ENCODE assay signal across 18 cellular contexts in the genomic region with DNA sequence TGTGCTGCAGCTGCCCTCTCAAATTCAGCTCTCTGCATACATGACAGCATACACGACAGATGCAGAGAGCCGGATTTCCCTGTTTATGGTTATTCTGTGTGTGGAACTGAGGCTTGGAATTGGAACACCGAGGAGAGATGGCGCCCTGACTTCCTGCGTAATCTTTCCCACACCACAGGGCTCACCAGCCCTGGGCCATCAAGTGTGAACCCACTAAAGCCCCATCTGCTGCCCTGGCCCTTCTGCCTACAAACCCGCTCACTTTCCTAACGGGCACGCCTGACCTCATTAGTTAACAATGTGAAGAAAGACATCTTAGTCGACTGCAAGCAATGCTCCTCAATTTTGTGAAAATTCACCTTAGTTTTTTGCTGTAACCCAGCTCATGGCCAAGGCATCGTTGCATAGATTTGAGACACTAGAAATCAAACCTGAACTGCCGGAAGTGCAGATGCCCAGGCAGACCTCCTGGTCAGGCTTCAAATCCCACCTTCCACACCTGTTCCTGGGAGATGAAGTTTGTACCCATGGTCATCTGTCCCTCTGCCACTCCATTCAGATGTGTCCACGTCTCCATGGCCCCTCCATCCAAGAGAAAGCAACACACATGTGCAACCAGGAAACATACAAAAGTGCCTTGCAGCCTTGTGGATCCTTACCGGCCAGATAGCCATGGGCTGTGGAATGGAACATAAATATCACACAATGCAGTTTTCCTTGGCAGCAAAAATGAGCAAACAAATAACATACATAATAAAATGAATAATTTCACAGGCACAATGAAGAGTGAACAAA. TPM values are rescaled to one million over a fixed set of nuclear protein-coding genes. Genes with fewer than 3 reads are reported as not detected.
A peak's percentile ranks its signal among the peaks of the same experiment; 100 is the strongest.
DNase-seq lines count a peak whose midpoint lies in the region; ATAC-seq, FAIRE-seq and TF ChIP-seq lines count a peak whose summit lies in the region.
"Had no signal": no experiment of that assay in that cellular context is flagged by ENCODE, and none has a peak within 500 bp of the region (broad histone marks: within the 10 kb centered on the region; RNA-seq: fewer than 3 reads in every experiment).

No MANE protein-coding gene starts in this region.

- DNase-seq in cardiac septum (ENCODE audit: low spot score) (peak; percentile 67), left cardiac atrium (no peak), glutamatergic neuron (no peak), osteocyte (ENCODE audit: extremely low spot score, unreplicated experiment) (peak; percentile 60), SHP77 (lab: John Stamatoyannopoulos, UW) (no peak), GM19239 (ENCODE audit: insufficient read length, low spot score) (no peak), DMS153 treated with DMSO at 0.1 percent for 48 hours (lab: John Stamatoyannopoulos, UW; ENCODE audit: unreplicated experiment) (no peak)
- DNase-seq: Calu3; CD8-positive, alpha-beta T cell; DMS53; DND-41; EL had no signal

- no peak for TF ChIP-seq CTCF in glutamatergic neuron (IDR thresholded peaks at IDR 0.05; ENCODE audit: partially characterized antibody, unreplicated experiment)
- no peak for TF ChIP-seq CTCF in osteocyte (IDR thresholded peaks at IDR 0.05)

- peaks cover 2% of the 10 kb centered on the region for H3K9me3 Mint-ChIP-seq in glutamatergic neuron (ENCODE audit: unreplicated experiment)
- H3K9me3 Mint-ChIP-seq in osteocyte (ENCODE audit: unreplicated experiment) = no peaks in the 10 kb centered on the region
- H3K9me3 Mint-ChIP-seq: CD8-positive, alpha-beta T cell had no signal

- H3K4me1 Mint-ChIP-seq in glutamatergic neuron (ENCODE audit: low read depth, unreplicated experiment) = peaks cover 14% of the 10 kb centered on the region
- H3K4me1 Mint-ChIP-seq in osteocyte (ENCODE audit: unreplicated experiment) = peaks cover 7% of the 10 kb centered on the region
- H3K4me1 Mint-ChIP-seq: B cell had no signal

- intact Hi-C loops in cardiac septum (cut with DNase I) = loop anchor here (10.0 kb wide), 1 partner anchor 154 kb away; a partner anchor contains a TSS
- intact Hi-C loops in left cardiac atrium (cut with DNase I) = no loop called here

- no peak for ATAC-seq in left cardiac atrium
- ATAC-seq: CD8-positive, alpha-beta T cell; GM12878 had no signal

- no peaks in the 10 kb centered on the region for H3K36me3 Mint-ChIP-seq in glutamatergic neuron (ENCODE audit: unreplicated experiment)
- H3K36me3 Mint-ChIP-seq in osteocyte (ENCODE audit: unreplicated experiment) = no peaks in the 10 kb centered on the region
- H3K36me3 Mint-ChIP-seq: CD8-positive, alpha-beta T cell had no signal

- FAIRE-seq in GM19239 (lab: Jason Lieb, UNC) = no peak
- FAIRE-seq: GM12878, H1 had no signal

- H3K27me3 Mint-ChIP-seq in glutamatergic neuron (ENCODE audit: unreplicated experiment) = peaks cover 20% of the 10 kb centered on the region
- H3K27me3 Mint-ChIP-seq in osteocyte (ENCODE audit: unreplicated experiment) = peaks cover 51% of the 10 kb centered on the region

- H3K4me3 Mint-ChIP-seq in glutamatergic neuron (ENCODE audit: unreplicated experiment) (no peak overlapping the region), osteocyte (ENCODE audit: unreplicated experiment) (no peak overlapping the region)
- H3K4me3 Mint-ChIP-seq: B cell; CD8-positive, alpha-beta T cell had no signal

- H3K27ac Mint-ChIP-seq in glutamatergic neuron (ENCODE audit: unreplicated experiment) (peak overlapping the region; percentile 54), osteocyte (ENCODE audit: unreplicated experiment) (no peak overlapping the region)
- H3K27ac Mint-ChIP-seq: B cell; CD8-positive, alpha-beta T cell had no signal

RNA-seq across cellular contexts. Expression of a gene that starts 5.0 kb away (rescaled TPM):
- total RNA-seq in cardiac septum = 0.40 TPM
- total RNA-seq in left cardiac atrium = 10 to 100 TPM; 11.4 to 17.2 TPM
- not detected for total RNA-seq in glutamatergic neuron (ENCODE audit: unreplicated experiment)
- not detected in 2 replicates for total RNA-seq in osteocyte
- total RNA-seq: A172; B cell; Calu3; CD8-positive, alpha-beta T cell; G401; GM12878; H1; HT-29 had no signal

RNA-seq across cellular contexts. Expression of a gene that starts 58.9 kb away (rescaled TPM):
- 155 TPM for total RNA-seq in cardiac septum
- total RNA-seq in left cardiac atrium = 100 to 1,000 TPM; 211 to 254 TPM
- 35.6 TPM for total RNA-seq in glutamatergic neuron (ENCODE audit: unreplicated experiment)
- total RNA-seq in osteocyte = 116 and 118 TPM in 2 replicates
- total RNA-seq: HT-29 had no signal

Comparison
In these comparisons a context has a peak if more than half of its experiments do, and no peak if none do; other contexts are left out.
1. DNase-seq: peak in cardiac septum (single experiment) and osteocyte (single experiment); none in left cardiac atrium (single experiment), glutamatergic neuron (single experiment), SHP77 (0 of 2), GM19239 (single experiment) and DMS153 treated with DMSO at 0.1 percent for 48 hours (single experiment).